In the genomic region with DNA sequence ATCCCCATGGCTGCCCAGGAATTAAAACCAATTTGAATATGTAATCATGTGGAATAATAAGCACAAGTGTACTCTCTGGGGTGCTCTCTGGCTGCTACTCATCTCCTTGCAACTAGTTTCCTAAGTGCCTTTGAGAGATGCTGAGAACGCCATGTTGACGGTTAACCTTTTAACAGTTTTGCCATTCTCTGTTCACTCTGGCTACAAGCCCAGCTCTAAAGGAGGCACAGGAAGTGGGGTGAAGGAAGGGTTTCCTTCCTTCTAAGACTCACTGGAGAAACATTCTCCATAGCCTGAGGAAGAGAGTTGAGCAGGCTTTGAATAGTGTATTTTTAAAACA, we compare ENCODE assay signal across 10 cellular contexts.
DNase-seq lines count a peak whose midpoint lies in the region; ATAC-seq, FAIRE-seq and TF ChIP-seq lines count a peak whose summit lies in the region.
"Had no signal": no experiment of that assay in that cellular context is flagged by ENCODE, and none has a peak within 500 bp of the region (broad histone marks: within the 10 kb centered on the region; RNA-seq: fewer than 3 reads in every experiment).

No MANE protein-coding gene starts in this region.

- no peaks in the 10 kb centered on the region for H3K9me2 ChIP-seq in OCI-LY7 (ENCODE audit: insufficient read depth, low read length)

- no peaks in the 10 kb centered on the region for H3K79me2 ChIP-seq in OCI-LY7 (ENCODE audit: insufficient read depth, low read depth, low read length)

- BruUV-seq in OCI-LY7 (replicated peaks; lab: Mats Ljungman, UMichigan) = no TSS peak

- intact Hi-C loops in Right ventricle myocardium superior (cut with DNase I) (no loop called here), cardiac septum (cut with DNase I) (no loop called here), OCI-LY7 (cut with micrococcal nuclease; ENCODE audit: unreplicated experiment) (no loop called here), thyroid gland (cut with DNase I) (no loop called here)

- POLR2A ChIA-PET in OCI-LY7 (lab: Charles Lee) = interaction anchor here (1.2 to 4.6 kb wide), 4 partner anchors 8 to 14 kb away, joined by 3 to 26 read pairs (median 14); no protein-coding TSS in a partner anchor

- H3K9me3 ChIP-seq in OCI-LY7 (ENCODE audit: low read length) (no peaks in the 10 kb centered on the region), thyroid gland (no peaks in the 10 kb centered on the region)
- H3K9me3 ChIP-seq: adrenal gland had no signal

- no peaks in the 10 kb centered on the region for H4K20me1 ChIP-seq in OCI-LY7 (ENCODE audit: insufficient read depth, low read length)

- FAIRE-seq in frontal cortex (lab: Jason Lieb, UNC) = no peak

- TF ChIP-seq POLR2A in thyroid gland (IDR thresholded peaks at IDR 0.05) = no peak

- peak overlapping the region; percentile 63 for H3K4me2 ChIP-seq in OCI-LY7 (ENCODE audit: low read length)

- TF ChIP-seq CTCF in OCI-LY7 (conservative IDR thresholded peaks at IDR 0.05; ENCODE audit: low read length) = no peak
- no peak for TF ChIP-seq CTCF in foreskin fibroblast (IDR thresholded peaks at IDR 0.05; ENCODE audit: low read depth, low read length)
- TF ChIP-seq CTCF in thyroid gland (IDR thresholded peaks at IDR 0.05) = no peak

- peak overlapping the region; percentile 34 for H3K4me3 ChIP-seq in OCI-LY7 (ENCODE audit: low read depth, low read length, poor library complexity, severe bottlenecking)
- H3K4me3 ChIP-seq in foreskin fibroblast (ENCODE audit: low read depth in 1 of 2, low read length in 2 of 2) = no peak overlapping the region
- H3K4me3 ChIP-seq in thyroid gland (replicated peaks in 1 of 3) = no peak overlapping the region
- H3K4me3 ChIP-seq: adrenal gland had no signal

- CTCF ChIA-PET in OCI-LY7 (lab: Charles Lee; ENCODE audit: unreplicated experiment) = no interaction called here

- H3K27ac ChIP-seq in OCI-LY7 (ENCODE audit: low read depth, low read length, poor library complexity, severe bottlenecking) (peak overlapping the region; percentile 71), thyroid gland (no peak overlapping the region)

- peaks cover 31% of the 10 kb centered on the region for H3K4me1 ChIP-seq in OCI-LY7 (ENCODE audit: insufficient read depth, low read length, poor library complexity, severe bottlenecking)
- H3K4me1 ChIP-seq in thyroid gland = peaks cover 7 to 22% of the 10 kb centered on the region in 2 donors

- WGBS in thyroid gland, 2 donors = 3 to 7% methylated on average over 2 of the region's 2 CpGs

- ATAC-seq in Right ventricle myocardium superior (ENCODE audit: poor library complexity) (peak; percentile 66), HG03571 (IDR thresholded peaks at IDR 0.05; ENCODE audit: unreplicated experiment) (no peak)

- H3K27me3 ChIP-seq in thyroid gland = no peaks in the 10 kb centered on the region
- H3K27me3 ChIP-seq: adrenal gland had no signal

- DNase-seq in Right ventricle myocardium superior (no peak), cardiac septum (ENCODE audit: low spot score) (no peak), OCI-LY7 (ENCODE audit: low spot score) (peak; percentile 27), foreskin fibroblast (peak; percentile 79 to 80), thyroid gland (peak; percentile 29 to 49), frontal cortex (ENCODE audit: low spot score in 2 of 2) (no peak)
- DNase-seq in stimulated activated CD4-positive, alpha-beta T cell treated with anti-CD3 and anti-CD28 coated beads, Interleukin-1b, Interleukin-23, amount 100 ng/mL, for 48 hours = no peak
- DNase-seq: DND-41 had no signal

- no peaks in the 10 kb centered on the region for H3K36me3 ChIP-seq in OCI-LY7 (ENCODE audit: insufficient read depth, low read length)
- H3K36me3 ChIP-seq in thyroid gland = no peaks in the 10 kb centered on the region
- H3K36me3 ChIP-seq: adrenal gland had no signal

- H2AFZ ChIP-seq in OCI-LY7 (ENCODE audit: low read length) = peak overlapping the region; percentile 93

Comparison
In these comparisons a context has a peak if more than half of its experiments do, and no peak if none do; other contexts are left out.
1. DNase-seq: peak in OCI-LY7 (single experiment), foreskin fibroblast (2 of 2) and thyroid gland (2 of 2); none in Right ventricle myocardium superior (single experiment), cardiac septum (single experiment), stimulated activated CD4-positive, alpha-beta T cell treated with anti-CD3 and anti-CD28 coated beads, Interleukin-1b, Interleukin-23, amount 100 ng/mL, for 48 hours (single experiment) and frontal cortex (0 of 2).